Comparison of ENCODE assay signal across 1 cellular context in genomic region chr17:31917065-31917529, GRCh38.
TF ChIP-seq lines count a peak whose summit lies in the region.

No MANE protein-coding gene starts in this region.

TF ChIP-seq in GM12878, 131 proteins besides CTCF, POLR2A, EP300 and RAD21:
- TF ChIP-seq SUZ12 (IDR thresholded peaks at IDR 0.05; ENCODE audit: unreplicated experiment), result peak; percentile 90
- no peak for TF ChIP-seq BCL11A (IDR thresholded peaks at IDR 0.05; ENCODE audit: low read depth, low read length)
- no peak for TF ChIP-seq MEF2B (IDR thresholded peaks at IDR 0.05; ENCODE audit: partially characterized antibody, poor library complexity, severe bottlenecking)
